8 cellular contexts compared by ENCODE assay signal in the genomic region with DNA sequence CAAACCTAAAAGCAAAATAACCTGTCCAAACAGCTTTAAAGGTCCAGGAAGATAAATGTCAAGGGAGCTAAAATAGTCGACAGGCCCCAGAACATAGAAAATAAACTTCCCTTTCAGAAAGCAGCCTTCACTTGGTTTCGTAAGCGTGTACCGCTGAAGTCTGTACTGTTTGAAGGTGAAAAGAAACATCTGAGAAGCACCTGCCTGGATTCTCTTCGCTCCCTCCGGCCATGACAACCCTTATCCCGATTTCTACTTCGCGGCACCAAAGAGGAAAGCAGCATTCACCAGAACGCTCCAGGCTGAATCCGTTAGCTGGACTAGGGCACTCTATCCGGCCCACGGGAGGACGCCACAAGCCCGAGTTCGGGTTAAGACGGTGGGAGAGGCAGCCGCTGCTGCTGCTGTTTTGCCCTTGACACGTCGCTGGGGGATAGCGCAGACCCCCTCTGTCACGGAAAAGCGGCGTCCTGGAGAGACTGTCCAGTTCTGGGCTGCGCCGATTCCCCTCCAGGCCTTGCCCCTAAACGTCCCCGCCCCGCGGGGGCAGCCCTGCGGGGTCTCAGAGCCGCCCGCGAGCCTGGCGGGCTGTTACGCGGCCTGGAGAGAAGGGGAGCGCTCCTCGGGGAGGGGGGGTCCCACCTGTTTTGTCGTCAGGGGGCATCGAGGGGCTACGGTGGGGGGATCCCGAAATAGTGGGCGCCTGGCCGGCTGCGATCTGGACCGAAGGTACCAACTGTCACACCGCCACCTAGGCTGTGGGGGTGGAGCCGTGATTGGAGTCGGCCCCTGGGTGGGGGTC. TPM values are rescaled to one million over a fixed set of nuclear protein-coding genes. Genes with fewer than 3 reads are reported as not detected.
A peak's percentile ranks its signal among the peaks of the same experiment; 100 is the strongest.
DNase-seq lines count a peak whose midpoint lies in the region; ATAC-seq and TF ChIP-seq lines count a peak whose summit lies in the region.

No MANE protein-coding gene starts in this region.

- 1% methylated on average over 49 to 50 of the region's 50 CpGs for WGBS in lung, 2 donors

- H3K36me3 ChIP-seq in Karpas-422 (ENCODE audit: insufficient read depth, low read length) (no peaks in the 10 kb centered on the region), lung (ENCODE audit: control insufficient read depth in 2 of 2, insufficient read depth in 2 of 2, low read length in 2 of 2) (no peaks in the 10 kb centered on the region)

- ATAC-seq in lung (ENCODE audit: insufficient read depth, low FRiP score) (no peak), HG03354 (IDR thresholded peaks at IDR 0.05; ENCODE audit: poor library complexity, severe bottlenecking, unreplicated experiment) (no peak), HG02840 (IDR thresholded peaks at IDR 0.05; ENCODE audit: low FRiP score, unreplicated experiment) (no peak)

- DNase-seq in Caki2 (ENCODE audit: low read depth) (peak; percentile 44), Karpas-422 (no peak), lung (ENCODE audit: low spot score) (peak; percentile 36)
- peak; percentile 48 for DNase-seq in activated CD4-positive, alpha-beta memory T cell treated with anti-CD3 and anti-CD28 coated beads for 36 hours
- peak; percentile 33 for DNase-seq in effector CD8-positive, alpha-beta T cell (lab: John Stamatoyannopoulos, UW)

- H3K4me1 Mint-ChIP-seq in activated CD4-positive, alpha-beta memory T cell treated with anti-CD3 and anti-CD28 coated beads for 36 hours (ENCODE audit: low read depth), result peaks cover 47% of the 10 kb centered on the region
- H3K4me1 Mint-ChIP-seq in stimulated activated naive CD8-positive, alpha-beta T cell treated with anti-CD3 and anti-CD28 coated beads, Interleukin-15, Interleukin-2, amounts not matched to agents 100 ng/mL and 50 ng/mL, for 24 hours (ENCODE audit: low read depth), result peaks cover 53% of the 10 kb centered on the region

- H3K27me3 Mint-ChIP-seq in activated CD4-positive, alpha-beta memory T cell treated with anti-CD3 and anti-CD28 coated beads for 36 hours, result peaks cover 1% of the 10 kb centered on the region
- H3K27me3 Mint-ChIP-seq in stimulated activated naive CD8-positive, alpha-beta T cell treated with anti-CD3 and anti-CD28 coated beads, Interleukin-15, Interleukin-2, amounts not matched to agents 100 ng/mL and 50 ng/mL, for 24 hours, result no peaks in the 10 kb centered on the region

- peak overlapping the region; percentile 97 for H3K4me2 ChIP-seq in Karpas-422 (ENCODE audit: low read depth, low read length, poor library complexity, severe bottlenecking)

- peaks cover 46% of the 10 kb centered on the region for H3K4me1 ChIP-seq in Karpas-422 (ENCODE audit: low read length)
- peaks cover 2 to 3% of the 10 kb centered on the region in 2 donors for H3K4me1 ChIP-seq in lung (ENCODE audit: control insufficient read depth in 2 of 2, insufficient read depth in 2 of 2, low read length in 2 of 2)

- in situ Hi-C loops in Caki2 (cut with HindIII; ENCODE audit: low pct_unique_long_range_greater_than_20kb, low sequenced_read_pairs), result no loop called here

- H3K36me3 Mint-ChIP-seq in activated CD4-positive, alpha-beta memory T cell treated with anti-CD3 and anti-CD28 coated beads for 36 hours, result peaks cover 2% of the 10 kb centered on the region
- peaks cover 6% of the 10 kb centered on the region for H3K36me3 Mint-ChIP-seq in stimulated activated naive CD8-positive, alpha-beta T cell treated with anti-CD3 and anti-CD28 coated beads, Interleukin-15, Interleukin-2, amounts not matched to agents 100 ng/mL and 50 ng/mL, for 24 hours (ENCODE audit: low read depth)

- no peak for TF ChIP-seq CTCF in lung (IDR thresholded peaks at IDR 0.05; ENCODE audit: control extremely low read depth, extremely low read depth)

- intact Hi-C loops in activated CD4-positive, alpha-beta memory T cell treated with anti-CD3 and anti-CD28 coated beads for 36 hours (cut with micrococcal nuclease), result loop anchor here (5.0 kb wide), 4 partner anchors 45 to 1085 kb away; a partner anchor contains a TSS

- H4K20me1 ChIP-seq in Karpas-422 (ENCODE audit: insufficient read depth, low read depth, low read length), result peaks cover 39% of the 10 kb centered on the region

- H3K9me2 ChIP-seq in Karpas-422 (replicated peaks; ENCODE audit: insufficient read depth, low read length), result no peaks in the 10 kb centered on the region

- H3K9me3 Mint-ChIP-seq in activated CD4-positive, alpha-beta memory T cell treated with anti-CD3 and anti-CD28 coated beads for 36 hours, result no peaks in the 10 kb centered on the region
- H3K9me3 Mint-ChIP-seq in stimulated activated naive CD8-positive, alpha-beta T cell treated with anti-CD3 and anti-CD28 coated beads, Interleukin-15, Interleukin-2, amounts not matched to agents 100 ng/mL and 50 ng/mL, for 24 hours, result no peaks in the 10 kb centered on the region

- H3K4me3 ChIP-seq in Karpas-422 (ENCODE audit: low read length), result peak overlapping the region; percentile 80
- peak overlapping the region; percentile 90 for H3K4me3 ChIP-seq in lung

- peak overlapping the region; percentile 79 for H3K9ac ChIP-seq in Karpas-422 (ENCODE audit: low read length)

- POLR2A ChIA-PET in activated CD4-positive, alpha-beta memory T cell treated with anti-CD3 and anti-CD28 coated beads for 36 hours (lab: Charles Lee), result interaction anchor here (0.7 to 2.8 kb wide), 4 partner anchors 14 to 116 kb away, joined by 3 to 19 read pairs (median 6); no protein-coding TSS in a partner anchor

- no peaks in the 10 kb centered on the region for H3K9me3 ChIP-seq in Karpas-422 (ENCODE audit: low read length)
- no peaks in the 10 kb centered on the region for H3K9me3 ChIP-seq in lung (ENCODE audit: control insufficient read depth in 2 of 2, insufficient read depth in 1 of 2, low read length in 1 of 2)

- H3K79me2 ChIP-seq in Karpas-422 (ENCODE audit: low read length), result no peaks in the 10 kb centered on the region

- H3K4me3 Mint-ChIP-seq in activated CD4-positive, alpha-beta memory T cell treated with anti-CD3 and anti-CD28 coated beads for 36 hours, result peak overlapping the region; percentile 81
- H3K4me3 Mint-ChIP-seq in stimulated activated naive CD8-positive, alpha-beta T cell treated with anti-CD3 and anti-CD28 coated beads, Interleukin-15, Interleukin-2, amounts not matched to agents 100 ng/mL and 50 ng/mL, for 24 hours, result peak overlapping the region; percentile 85

- peak overlapping the region; percentile 81 for H3K27ac Mint-ChIP-seq in activated CD4-positive, alpha-beta memory T cell treated with anti-CD3 and anti-CD28 coated beads for 36 hours
- H3K27ac Mint-ChIP-seq in stimulated activated naive CD8-positive, alpha-beta T cell treated with anti-CD3 and anti-CD28 coated beads, Interleukin-15, Interleukin-2, amounts not matched to agents 100 ng/mL and 50 ng/mL, for 24 hours, result peak overlapping the region; percentile 87

- H3K27ac ChIP-seq in Karpas-422 (ENCODE audit: low read length) (no peak overlapping the region), lung (ENCODE audit: low read depth in 1 of 2, low read length in 1 of 2) (peak overlapping the region; percentile 97 to 100)

- no peaks in the 10 kb centered on the region for H3K27me3 ChIP-seq in Karpas-422 (ENCODE audit: low read length)
- no peaks in the 10 kb centered on the region for H3K27me3 ChIP-seq in lung (ENCODE audit: control insufficient read depth, insufficient read depth)

- CTCF ChIA-PET in activated CD4-positive, alpha-beta memory T cell treated with anti-CD3 and anti-CD28 coated beads for 36 hours (lab: Charles Lee), result interaction anchor here (1.1 to 1.7 kb wide), 6 partner anchors 9 to 255 kb away, joined by 3 to 6 read pairs (median 4); no protein-coding TSS in a partner anchor

- no peak overlapping the region for H2AFZ ChIP-seq in Karpas-422 (ENCODE audit: low read length)

RNA-seq across cellular contexts. Expression of a gene that starts 1.1 kb away (rescaled TPM):
- 52.0 and 54.6 TPM in 2 replicates for total RNA-seq in Caki2 (2014; rRNA removed; shearing (Covaris generic); ENCODE audit: low replicate concordance)
- 2.9 and 7.9 TPM in 2 replicates for total RNA-seq in Karpas-422 (2014; rRNA removed; shearing (Covaris generic); ENCODE audit: low replicate concordance)
- total RNA-seq in activated CD4-positive, alpha-beta memory T cell treated with anti-CD3 and anti-CD28 coated beads for 36 hours, result 1 to 10 TPM; 6.8 to 7.2 TPM
- 100 to 1,000 TPM in 1 of 2 donors, 10 to 100 TPM in 1; 60.9 to 142 TPM for total RNA-seq in lung
- 10 to 100 TPM; 15.8 to 21.6 TPM for polyA plus RNA-seq in lung
